17 cellular contexts compared by ENCODE assay signal in the genomic region with DNA sequence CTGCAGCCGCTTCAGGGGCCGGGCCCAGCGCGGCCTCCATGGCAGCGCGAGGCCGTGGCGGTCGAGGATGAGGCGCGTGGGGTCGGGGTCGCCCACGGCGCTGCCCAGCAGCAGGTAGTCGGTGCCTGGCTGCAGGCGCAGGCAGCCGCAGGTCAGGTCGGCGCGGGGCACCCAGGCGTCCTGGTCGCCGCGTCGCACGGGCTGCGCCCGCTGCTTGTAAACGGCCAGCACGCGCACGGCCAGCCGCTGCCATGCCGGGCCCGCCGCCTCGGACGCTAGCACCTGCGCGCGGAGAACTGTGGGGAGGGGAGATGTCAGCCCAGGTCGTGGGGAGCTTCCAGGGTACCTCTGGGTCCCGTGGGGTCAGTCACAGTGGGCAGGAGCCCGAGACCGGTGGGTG. TPM values are rescaled to one million over a fixed set of nuclear protein-coding genes. Genes with fewer than 3 reads are reported as not detected.
"Had no signal": no experiment of that assay in that cellular context is flagged by ENCODE, and none has a peak within 500 bp of the region (broad histone marks: within the 10 kb centered on the region; RNA-seq: fewer than 3 reads in every experiment).

No MANE protein-coding gene starts in this region.

- H3K4me3 Mint-ChIP-seq: nephron progenitor cell had no signal

- H3K4me3 ChIP-seq: body of pancreas, left lung, prostate gland, right atrium auricular region, transverse colon, uterus had no signal

- H3K27ac Mint-ChIP-seq: nephron progenitor cell had no signal

- H3K36me3 ChIP-seq: left lung, prostate gland, right atrium auricular region, transverse colon, uterus, WERI-Rb-1 had no signal

- FAIRE-seq: colon, frontal cortex had no signal

- H3K27me3 Mint-ChIP-seq: activated naive CD8-positive, alpha-beta T cell treated with anti-CD3 and anti-CD28 coated beads for 36 hours; activated T-helper 17 cell treated with anti-CD3 and anti-CD28 coated beads, Interleukin-2, amount 50 U/mL, for 72 hours; stimulated activated naive CD8-positive, alpha-beta T cell treated with anti-CD3 and anti-CD28 coated beads, Interleukin-15, Interleukin-2, amounts not matched to agents 100 ng/mL and 50 ng/mL, for 24 hours had no signal

- H3K36me3 Mint-ChIP-seq: activated naive CD8-positive, alpha-beta T cell treated with anti-CD3 and anti-CD28 coated beads for 36 hours had no signal

- H3K4me1 ChIP-seq: prostate gland, uterus had no signal

- H3K27ac ChIP-seq: prostate gland had no signal

- H3K27me3 ChIP-seq: body of pancreas, left lung, right atrium auricular region, transverse colon, uterus had no signal

- H3K9me3 ChIP-seq: body of pancreas, left lung, prostate gland, right atrium auricular region, transverse colon, uterus had no signal

- H3K9me3 Mint-ChIP-seq: activated naive CD8-positive, alpha-beta T cell treated with anti-CD3 and anti-CD28 coated beads for 36 hours; activated T-helper 17 cell treated with anti-CD3 and anti-CD28 coated beads, Interleukin-2, amount 50 U/mL, for 72 hours; nephron progenitor cell; stimulated activated naive CD8-positive, alpha-beta T cell treated with anti-CD3 and anti-CD28 coated beads, Interleukin-15, Interleukin-2, amounts not matched to agents 100 ng/mL and 50 ng/mL, for 24 hours had no signal

RNA-seq across cellular contexts. Expression of a gene that starts 11.1 kb away (rescaled TPM):
- total RNA-seq: body of pancreas, frontal cortex, kidney epithelial cell, occipital lobe had no signal

RNA-seq across cellular contexts. Expression of a gene that starts 34.0 kb away (rescaled TPM):
- total RNA-seq: activated naive CD8-positive, alpha-beta T cell treated with anti-CD3 and anti-CD28 coated beads for 36 hours; activated T-helper 17 cell treated with anti-CD3 and anti-CD28 coated beads, Interleukin-2, amount 50 U/mL, for 72 hours; myocyte; occipital lobe; right atrium auricular region; T-helper 2 cell treated with Interferon-gamma antibody and Interleukin-4, amounts not matched to agents 100 ng/mL and 5 ng/mL, for 36 hours had no signal
